In the genomic region with DNA sequence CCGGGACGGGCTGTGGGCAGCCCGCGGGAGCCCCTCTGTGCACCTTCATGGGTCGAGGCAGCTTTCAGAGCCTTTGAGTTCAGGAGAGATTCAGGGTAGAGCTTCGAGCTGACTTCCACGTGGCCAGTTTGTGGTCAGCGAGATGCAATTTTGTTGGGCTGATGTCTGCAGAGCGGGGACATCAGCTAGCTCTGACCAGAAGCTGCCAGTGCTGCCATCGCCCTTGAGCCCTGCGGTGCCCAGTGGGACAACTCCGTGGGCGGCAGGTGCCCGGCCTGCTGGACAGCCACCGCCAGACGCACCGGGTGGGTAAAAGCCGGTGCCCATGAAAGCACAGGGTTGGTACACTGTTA, we compare ENCODE assay signal across 8 cellular contexts. TPM values are rescaled to one million over a fixed set of nuclear protein-coding genes. Genes with fewer than 3 reads are reported as not detected.
A peak's percentile ranks its signal among the peaks of the same experiment; 100 is the strongest.
DNase-seq lines count a peak whose midpoint lies in the region; ATAC-seq, FAIRE-seq and TF ChIP-seq lines count a peak whose summit lies in the region.

No MANE protein-coding gene starts in this region.

- POLR2A ChIA-PET in A549 (lab: Yijun Ruan, JAX): interaction anchor here (0.6 to 1.7 kb wide), 3 partner anchors 13 to 172 kb away, joined by 3 to 9 read pairs (median 4); no protein-coding TSS in a partner anchor

- TF ChIP-seq RAD21 in A549 (conservative IDR thresholded peaks at IDR 0.05 in 1 of 2, IDR thresholded peaks at IDR 0.05 in 1 of 2): no peak

- H3K4me1 ChIP-seq in A549 (peaks cover 21% of the 10 kb centered on the region), mononuclear cell (ENCODE audit: insufficient read depth, low read length) (peaks cover 47% of the 10 kb centered on the region)

- no peak for TF ChIP-seq CTCF in A549 (IDR thresholded peaks at IDR 0.05)
- TF ChIP-seq CTCF in coronary artery (IDR thresholded peaks at IDR 0.05): no peak

- H3K4me3 ChIP-seq in A549 (peak overlapping the region; percentile 99), coronary artery (peak overlapping the region; percentile 97), mononuclear cell (ENCODE audit: low read length) (peak overlapping the region; percentile 85)

- H3K27ac ChIP-seq in A549 (peak overlapping the region; percentile 87 to 97), coronary artery (peak overlapping the region; percentile 64 to 94)

- CTCF ChIA-PET in A549 (lab: Yijun Ruan, JAX): interaction anchor here (0.6 to 11.3 kb wide), 13 partner anchors 8 to 93 kb away, joined by 3 to 119 read pairs (median 5); no protein-coding TSS in a partner anchor

- DNase-seq in A549 (ENCODE audit: low read depth in 1 of 2, low spot score in 1 of 2) (no peak), GM19238 (ENCODE audit: insufficient read length, low spot score) (peak; percentile 15), M059J (ENCODE audit: low read depth) (peak; percentile 37), coronary artery (ENCODE audit: low spot score) (no peak), NCI-H1436 (lab: John Stamatoyannopoulos, UW) (no peak), NCI-H774 (lab: John Stamatoyannopoulos, UW) (no peak), NCI-H526 (lab: John Stamatoyannopoulos, UW) (no peak)

- peak overlapping the region; percentile 80 for H3K4me2 ChIP-seq in A549

- ATAC-seq in A549: peak; percentile 43

- no peaks in the 10 kb centered on the region for H3K27me3 ChIP-seq in mononuclear cell (ENCODE audit: insufficient read depth, low read length)

- whole genome bisulfite sequencing in A549 (ENCODE audit: missing lambda C conversion rate): 0% methylated on average over 13 of the region's 18 CpGs

- H3K9me3 ChIP-seq in A549 (no peaks in the 10 kb centered on the region), mononuclear cell (ENCODE audit: low read depth, low read length) (no peaks in the 10 kb centered on the region)

- TF ChIP-seq POLR2A in A549 (IDR thresholded peaks at IDR 0.05; ENCODE audit: low read length): no peak

- FAIRE-seq in A549 (lab: Jason Lieb, UNC): no peak

- TF ChIP-seq EP300 in A549 (IDR thresholded peaks at IDR 0.05): no peak

TF ChIP-seq in A549, 52 proteins besides CTCF, POLR2A, EP300 and RAD21:
- TF ChIP-seq RFX5 (IDR thresholded peaks at IDR 0.05): no peak
- TF ChIP-seq FOSL2 (IDR thresholded peaks at IDR 0.05): no peak
- TF ChIP-seq FOSL2 (CRISPR knock-in tag; IDR thresholded peaks at IDR 0.05): no peak
- no peak for TF ChIP-seq PBX3 (IDR thresholded peaks at IDR 0.05)
- no peak for TF ChIP-seq NR3C1 (IDR thresholded peaks at IDR 0.05)
- TF ChIP-seq CBX2 (IDR thresholded peaks at IDR 0.05; ENCODE audit: borderline replicate concordance, low read depth): no peak
- TF ChIP-seq BCL3 (IDR thresholded peaks at IDR 0.05): no peak
- no peak for TF ChIP-seq HEYL (CRISPR knock-in tag; IDR thresholded peaks at IDR 0.05)
- no peak for TF ChIP-seq KDM1A (IDR thresholded peaks at IDR 0.05; ENCODE audit: low read depth)
- TF ChIP-seq, protein P1, sequence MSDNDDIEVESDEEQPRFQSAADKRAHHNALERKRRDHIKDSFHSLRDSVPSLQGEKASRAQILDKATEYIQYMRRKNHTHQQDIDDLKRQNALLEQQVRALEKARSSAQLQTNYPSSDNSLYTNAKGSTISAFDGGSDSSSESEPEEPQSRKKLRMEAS (IDR thresholded peaks at IDR 0.05): peak; percentile 82
- TF ChIP-seq, protein P2, sequence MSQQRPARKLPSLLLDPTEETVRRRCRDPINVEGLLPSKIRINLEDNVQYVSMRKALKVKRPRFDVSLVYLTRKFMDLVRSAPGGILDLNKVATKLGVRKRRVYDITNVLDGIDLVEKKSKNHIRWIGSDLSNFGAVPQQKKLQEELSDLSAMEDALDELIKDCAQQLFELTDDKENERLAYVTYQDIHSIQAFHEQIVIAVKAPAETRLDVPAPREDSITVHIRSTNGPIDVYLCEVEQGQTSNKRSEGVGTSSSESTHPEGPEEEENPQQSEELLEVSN (IDR thresholded peaks at IDR 0.05; ENCODE audit: borderline replicate concordance, low read depth): peak; percentile 74; the same call in 1 of the 2 replicates

RNA-seq across cellular contexts. Expression of gene TALDO1, which starts 0.7 kb away (rescaled TPM):
- polyA plus RNA-seq in A549 (2011; rRNA removed) (287 and 296 TPM in 2 replicates), A549 (2017; fragmentation: RNase III; extraction: RNeasy Plus Mini Kit Qiagen cat#74134 plus additional on column Dnase treatment) (386 to 392 TPM (median 391 TPM) in 3 replicates)
- 443 and 463 TPM in 2 replicates for polyA plus RNA-seq in A549 (2012; cell fraction: cytosol; rRNA removed)
- 406 and 442 TPM in 2 replicates for polyA plus RNA-seq in A549 (2012; cell fraction: nucleus; rRNA removed)
- 132 and 159 TPM in 2 replicates for polyA minus RNA-seq in A549 (2011; rRNA and poly(A)+ RNA removed)
- total RNA-seq in M059J (2014; rRNA removed; shearing (Covaris generic)): 247 and 252 TPM in 2 replicates
- 141 TPM for total RNA-seq in mononuclear cell

RNA-seq across cellular contexts. Expression of gene GATD1, which starts 29.3 kb away (rescaled TPM):
- 14.5 and 16.8 TPM in 2 replicates for polyA plus RNA-seq in A549 (2011; rRNA removed)
- 82.8 and 96.7 TPM in 2 replicates for polyA plus RNA-seq in A549 (2012; cell fraction: cytosol; rRNA removed)
- polyA plus RNA-seq in A549 (2012; cell fraction: nucleus; rRNA removed): 296 and 428 TPM in 2 replicates
- 41.9 to 43.5 TPM (median 43.1 TPM) in 3 replicates for polyA plus RNA-seq in A549 (2017; fragmentation: RNase III; extraction: RNeasy Plus Mini Kit Qiagen cat#74134 plus additional on column Dnase treatment)
- 8.6 and 9.5 TPM in 2 replicates for polyA minus RNA-seq in A549 (2011; rRNA and poly(A)+ RNA removed)
- 22.5 and 25.6 TPM in 2 replicates for total RNA-seq in M059J (2014; rRNA removed; shearing (Covaris generic))
- 7.2 TPM for total RNA-seq in mononuclear cell

RNA-seq across cellular contexts. Expression of gene CEND1, which starts 41.9 kb away (rescaled TPM):
- polyA plus RNA-seq in A549 (2011; rRNA removed) (not detected in 2 replicates), A549 (2017; fragmentation: RNase III; extraction: RNeasy Plus Mini Kit Qiagen cat#74134 plus additional on column Dnase treatment) (1.0 to 1.3 TPM (median 1.0 TPM) in 3 replicates)
- 0.32 and 0.51 TPM in 2 replicates for polyA plus RNA-seq in A549 (2012; cell fraction: cytosol; rRNA removed)
- 0.47 and 0.59 TPM in 2 replicates for polyA plus RNA-seq in A549 (2012; cell fraction: nucleus; rRNA removed)
- 0.29 TPM in 1 of 2 replicates, not detected in the other for polyA minus RNA-seq in A549 (2011; rRNA and poly(A)+ RNA removed)
- not detected in 2 replicates for total RNA-seq in M059J (2014; rRNA removed; shearing (Covaris generic))
- total RNA-seq in mononuclear cell: not detected

RNA-seq across cellular contexts. Expression of gene EPS8L2, which starts 42.0 kb away (rescaled TPM):
- polyA plus RNA-seq in A549 (2011; rRNA removed): 60.7 and 69.9 TPM in 2 replicates
- 99.7 and 117 TPM in 2 replicates for polyA plus RNA-seq in A549 (2012; cell fraction: cytosol; rRNA removed)
- polyA plus RNA-seq in A549 (2012; cell fraction: nucleus; rRNA removed): 612 and 775 TPM in 2 replicates
- 144 to 163 TPM (median 154 TPM) in 3 replicates for polyA plus RNA-seq in A549 (2017; fragmentation: RNase III; extraction: RNeasy Plus Mini Kit Qiagen cat#74134 plus additional on column Dnase treatment)
- 56.6 and 63.8 TPM in 2 replicates for polyA minus RNA-seq in A549 (2011; rRNA and poly(A)+ RNA removed)
- total RNA-seq in M059J (2014; rRNA removed; shearing (Covaris generic)): 4.9 and 10.6 TPM in 2 replicates
- total RNA-seq in mononuclear cell: 2.1 TPM

RNA-seq across cellular contexts. Expression of gene SLC25A22, which starts 50.1 kb away (rescaled TPM):
- polyA plus RNA-seq in A549 (2011; rRNA removed): 11.6 and 13.5 TPM in 2 replicates
- polyA plus RNA-seq in A549 (2012; cell fraction: cytosol; rRNA removed): 43.6 and 50.2 TPM in 2 replicates
- 85.4 and 116 TPM in 2 replicates for polyA plus RNA-seq in A549 (2012; cell fraction: nucleus; rRNA removed)
- 18.7 to 21.8 TPM (median 19.5 TPM) in 3 replicates for polyA plus RNA-seq in A549 (2017; fragmentation: RNase III; extraction: RNeasy Plus Mini Kit Qiagen cat#74134 plus additional on column Dnase treatment)
- 4.5 and 15.8 TPM in 2 replicates for polyA minus RNA-seq in A549 (2011; rRNA and poly(A)+ RNA removed)
- total RNA-seq in M059J (2014; rRNA removed; shearing (Covaris generic)): 7.5 and 26.5 TPM in 2 replicates
- total RNA-seq in mononuclear cell: 3.5 TPM

Comparison
In these comparisons a context has a peak if more than half of its experiments do, and no peak if none do; other contexts are left out.
1. DNase-seq: peak in GM19238 (single experiment) and M059J (single experiment); none in A549 (0 of 2), coronary artery (single experiment), NCI-H1436 (single experiment), NCI-H774 (single experiment) and NCI-H526 (0 of 2).
2. Peak in every context shown above with its lines, with median percentiles within 50 percentile points of each other: H3K4me3 ChIP-seq.